In the genomic region with DNA sequence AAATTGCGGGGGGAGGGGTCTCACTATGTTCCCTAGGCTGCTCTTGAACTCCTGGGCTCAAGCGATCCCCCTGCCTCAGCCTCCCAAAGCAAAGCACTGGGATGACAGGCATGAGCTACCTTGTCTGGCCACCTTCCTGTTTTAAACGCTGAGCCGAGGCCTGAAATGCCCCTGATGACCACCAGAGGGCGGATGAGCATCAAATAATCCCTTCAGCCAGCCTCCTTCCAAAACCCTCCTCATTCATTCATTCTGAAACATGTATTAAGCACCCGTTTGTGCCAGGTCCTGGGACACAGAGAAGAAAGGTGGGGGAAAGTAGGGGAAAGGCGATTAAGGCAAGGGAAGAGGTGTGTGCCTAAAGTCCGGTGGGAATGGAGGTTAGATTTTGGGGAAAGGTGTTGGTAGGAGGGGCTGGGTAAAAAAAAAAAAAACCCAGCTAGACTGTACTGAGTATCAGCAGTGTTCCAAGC, we compare ENCODE assay signal across 8 cellular contexts. TPM values are rescaled to one million over a fixed set of nuclear protein-coding genes. Genes with fewer than 3 reads are reported as not detected.
DNase-seq lines count a peak whose midpoint lies in the region; ATAC-seq, FAIRE-seq and TF ChIP-seq lines count a peak whose summit lies in the region.

No MANE protein-coding gene starts in this region.

- no peaks in the 10 kb centered on the region for H3K9me3 ChIP-seq in neutrophil
- no peaks in the 10 kb centered on the region for H3K9me3 ChIP-seq in testis

- DNase-seq in EH (ENCODE audit: low read depth) (peak; percentile 82), RCC 7860 (ENCODE audit: low spot score) (peak; percentile 70), fibroblast of peridontal ligament (ENCODE audit: extremely low read depth) (peak; percentile 87), testis (peak; percentile 91)
- peak; percentile 92 to 94 for DNase-seq in activated T-cell treated with anti-CD3 and anti-CD28 coated beads, Interleukin-2, amount 50 U/mL, for 48 hours

- intact Hi-C loops in testis (cut with DNase I; ENCODE audit: low total_unique reads): loop anchor here (2.0 kb wide), 1 partner anchor 35 kb away; no protein-coding TSS in a partner anchor

- TF ChIP-seq CTCF in LNCAP (IDR thresholded peaks at IDR 0.05): peak; percentile 74
- TF ChIP-seq CTCF in neutrophil (IDR thresholded peaks at IDR 0.05): peak; percentile 98
- peak; percentile 95 to 99 (median 98) for TF ChIP-seq CTCF in testis (IDR thresholded peaks at IDR 0.05)

- FAIRE-seq in RCC 7860 (lab: Jason Lieb, UNC): no peak

- H3K36me3 ChIP-seq in neutrophil (no peaks in the 10 kb centered on the region), testis (ENCODE audit: low read depth, missing control alignments) (no peaks in the 10 kb centered on the region)

- H3K4me3 ChIP-seq in neutrophil (ENCODE audit: low read depth in 1 of 2, low read length in 1 of 2) (no peak overlapping the region), testis (no peak overlapping the region)

- 4 to 10% methylated on average over 8 of the region's 8 CpGs for WGBS in testis, 2 donors

- no peak for TF ChIP-seq POLR2A in testis (IDR thresholded peaks at IDR 0.05)

- no peak for ATAC-seq in GM18498 (IDR thresholded peaks at IDR 0.05; ENCODE audit: unreplicated experiment)

- H3K4me1 ChIP-seq in neutrophil (ENCODE audit: control insufficient read depth in 1 of 2, insufficient read depth in 1 of 2, low read depth in 1 of 2, low read length in 1 of 2) (peaks cover 19 to 28% of the 10 kb centered on the region in 2 experiments), testis (peaks cover 30% of the 10 kb centered on the region)

- H3K27ac ChIP-seq in neutrophil (no peak overlapping the region), testis (no peak overlapping the region)

- H3K27me3 ChIP-seq in neutrophil (peaks cover 28% of the 10 kb centered on the region), testis (no peaks in the 10 kb centered on the region)

RNA-seq across cellular contexts. Expression of gene PTMA, which starts 30.7 kb away (rescaled TPM):
- total RNA-seq in testis: 100 to 1,000 TPM; 278 to 311 TPM
- 583 TPM for polyA plus RNA-seq in testis (ENCODE audit: insufficient read depth, low read depth, low replicate concordance)
